ENCODE assay signal across 24 cellular contexts in genomic region chr13:20399961-20400360, GRCh38.
"Had no signal": no experiment of that assay in that cellular context is flagged by ENCODE, and none has a peak within 500 bp of the region (broad histone marks: within the 10 kb centered on the region; RNA-seq: fewer than 3 reads in every experiment).

No MANE protein-coding gene starts in this region.

- H3K9me3 Mint-ChIP-seq: activated CD4-positive, alpha-beta memory T cell treated with anti-CD3 and anti-CD28 coated beads for 36 hours; mesothelial cell of epicardium; stimulated activated naive CD8-positive, alpha-beta T cell treated with anti-CD3 and anti-CD28 coated beads, Interleukin-15, Interleukin-2, amounts not matched to agents 100 ng/mL and 50 ng/mL, for 24 hours had no signal

- H3K4me3 Mint-ChIP-seq: activated CD4-positive, alpha-beta memory T cell treated with anti-CD3 and anti-CD28 coated beads for 36 hours; activated naive CD8-positive, alpha-beta T cell; activated T-helper 17 cell treated with anti-CD3 and anti-CD28 coated beads, Interleukin-2, amount 50 U/mL, for 72 hours; mesothelial cell of epicardium; naive thymus-derived CD8-positive, alpha-beta T cell; stimulated activated naive CD8-positive, alpha-beta T cell treated with anti-CD3 and anti-CD28 coated beads, Interleukin-15, Interleukin-2, amounts not matched to agents 100 ng/mL and 50 ng/mL, for 24 hours; T-helper 17 cell had no signal

- H3K27me3 Mint-ChIP-seq: activated CD4-positive, alpha-beta memory T cell treated with anti-CD3 and anti-CD28 coated beads for 36 hours; activated naive CD8-positive, alpha-beta T cell; activated T-helper 17 cell treated with anti-CD3 and anti-CD28 coated beads, Interleukin-2, amount 50 U/mL, for 72 hours; stimulated activated naive CD8-positive, alpha-beta T cell treated with anti-CD3 and anti-CD28 coated beads, Interleukin-15, Interleukin-2, amounts not matched to agents 100 ng/mL and 50 ng/mL, for 24 hours; T-helper 17 cell had no signal

- H3K27ac Mint-ChIP-seq: activated CD4-positive, alpha-beta memory T cell treated with anti-CD3 and anti-CD28 coated beads for 36 hours; activated naive CD8-positive, alpha-beta T cell; activated T-helper 17 cell treated with anti-CD3 and anti-CD28 coated beads, Interleukin-2, amount 50 U/mL, for 72 hours; mesothelial cell of epicardium; stimulated activated naive CD8-positive, alpha-beta T cell treated with anti-CD3 and anti-CD28 coated beads, Interleukin-15, Interleukin-2, amounts not matched to agents 100 ng/mL and 50 ng/mL, for 24 hours; T-helper 17 cell had no signal

- ATAC-seq: naive thymus-derived CD8-positive, alpha-beta T cell; pancreas; psoas muscle; right cardiac atrium; T-helper 17 cell had no signal

- H3K36me3 Mint-ChIP-seq: activated CD4-positive, alpha-beta memory T cell treated with anti-CD3 and anti-CD28 coated beads for 36 hours; mesothelial cell of epicardium had no signal

- H3K27ac ChIP-seq: left lung, pancreas, psoas muscle, tibial artery had no signal

- H3K4me3 ChIP-seq: left lung, pancreas, psoas muscle, tibial artery had no signal

- DNase-seq: activated CD4-positive, alpha-beta memory T cell treated with anti-CD3 and anti-CD28 coated beads for 36 hours; activated CD4-positive, alpha-beta T cell treated with anti-CD3 and anti-CD28 coated beads for 48 hours; activated naive CD4-positive, alpha-beta T cell; activated T-cell treated with anti-CD3 and anti-CD28 coated beads for 4 hours; amygdala; cerebellar nuclear complex; cortex of kidney; erythroblast; hippocampal formation; kidney glomerular epithelial cell; left lung; naive thymus-derived CD8-positive, alpha-beta T cell; pancreas; psoas muscle; right cardiac atrium; stimulated activated CD4-positive, alpha-beta T cell treated with anti-CD3 and anti-CD28 coated beads, Interleukin-12 subunit alpha, Interleukin-12 subunit beta, amount 100 ng/mL, for 4 hours; stimulated activated CD4-positive, alpha-beta T cell treated with anti-CD3 and anti-CD28 coated beads, Interleukin-4, amount 100 ng/mL, for 4 hours; SW 1271; T-helper 17 cell; tibial artery had no signal
